8 cellular contexts compared by ENCODE assay signal in genomic region chr21:36385909-36386642, GRCh38. TPM values are rescaled to one million over a fixed set of nuclear protein-coding genes. Genes with fewer than 3 reads are reported as not detected.
A peak's percentile ranks its signal among the peaks of the same experiment; 100 is the strongest.
DNase-seq lines count a peak whose midpoint lies in the region; ATAC-seq and TF ChIP-seq lines count a peak whose summit lies in the region.

No MANE protein-coding gene starts in this region.

- in situ Hi-C loops in KBM-7 (cut with MboI; ENCODE audit: low pct_unique_long_range_greater_than_20kb, low sequenced_read_pairs), result no loop called here

- no peaks in the 10 kb centered on the region for H3K36me3 ChIP-seq in naive thymus-derived CD4-positive, alpha-beta T cell (ENCODE audit: control insufficient read depth in 2 of 3, insufficient read depth in 3 of 3, low read length in 3 of 3)

- no peaks in the 10 kb centered on the region for H3K27me3 Mint-ChIP-seq in chondrocyte (ENCODE audit: low read depth)
- H3K27me3 Mint-ChIP-seq in naive thymus-derived CD4-positive, alpha-beta T cell, result no peaks in the 10 kb centered on the region

- no peaks in the 10 kb centered on the region for H3K9me3 ChIP-seq in naive thymus-derived CD4-positive, alpha-beta T cell (ENCODE audit: control insufficient read depth in 2 of 3, low read length in 3 of 3)

- no peak overlapping the region for H3K27ac Mint-ChIP-seq in chondrocyte (ENCODE audit: unreplicated experiment)
- H3K27ac Mint-ChIP-seq in naive thymus-derived CD4-positive, alpha-beta T cell, result peak overlapping the region in 8 of 9 donors; percentile 7 to 83 (median 56)

- ATAC-seq in naive thymus-derived CD4-positive, alpha-beta T cell, result no peak
- ATAC-seq in HG03135 (IDR thresholded peaks at IDR 0.05; ENCODE audit: unreplicated experiment) (no peak), GM21367 (IDR thresholded peaks at IDR 0.05; ENCODE audit: unreplicated experiment) (no peak)

- H3K4me1 ChIP-seq in naive thymus-derived CD4-positive, alpha-beta T cell (ENCODE audit: control insufficient read depth in 2 of 2, insufficient read depth in 2 of 2, low read length in 2 of 2), result peaks cover 0 to 4% of the 10 kb centered on the region in 2 donors

- H3K36me3 Mint-ChIP-seq in chondrocyte (ENCODE audit: low read depth), result peaks cover 4% of the 10 kb centered on the region
- H3K36me3 Mint-ChIP-seq in naive thymus-derived CD4-positive, alpha-beta T cell, result peaks cover 0 to 7% (median 0%) of the 10 kb centered on the region in 5 donors

- peak overlapping the region; percentile 68 for H3K4me3 Mint-ChIP-seq in chondrocyte (ENCODE audit: unreplicated experiment)
- peak overlapping the region; percentile 70 to 89 (median 85) for H3K4me3 Mint-ChIP-seq in naive thymus-derived CD4-positive, alpha-beta T cell

- POLR2A ChIA-PET in naive thymus-derived CD4-positive, alpha-beta T cell (lab: Charles Lee), result interaction anchor here (0.7 to 1.5 kb wide), 3 partner anchors 9 to 1172 kb away, joined by 3 to 4 read pairs (median 4); partner anchors contain the start of gene MORC3

- DNase-seq in EH (ENCODE audit: low read depth) (peak; percentile 32), KBM-7 (peak; percentile 37), chondrocyte (ENCODE audit: low spot score) (no peak), UCSD-AML1 (lab: John Stamatoyannopoulos, UW; ENCODE audit: unreplicated experiment) (no peak), COLO668 (lab: John Stamatoyannopoulos, UW; ENCODE audit: unreplicated experiment) (no peak)
- DNase-seq in naive thymus-derived CD4-positive, alpha-beta T cell, result peak in 1 of 9 donors; percentile 11

- CTCF ChIA-PET in naive thymus-derived CD4-positive, alpha-beta T cell (lab: Charles Lee), result no interaction called here

- H3K9me3 Mint-ChIP-seq in chondrocyte (ENCODE audit: low read depth), result no peaks in the 10 kb centered on the region
- no peaks in the 10 kb centered on the region for H3K9me3 Mint-ChIP-seq in naive thymus-derived CD4-positive, alpha-beta T cell

- TF ChIP-seq CTCF in chondrocyte (IDR thresholded peaks at IDR 0.05), result no peak

- intact Hi-C loops in naive thymus-derived CD4-positive, alpha-beta T cell (cut with micrococcal nuclease), result loop anchor here (1.0 to 5.0 kb wide), 6 partner anchors 66 to 1769 kb away; partner anchors contain the start of genes DOP1B (in 2 of the 2), MORC3 (in 2 of the 2), SETD4 (in 2 of the 2) and RCAN1 (in 1 of the 2)

- H3K27me3 ChIP-seq in naive thymus-derived CD4-positive, alpha-beta T cell (ENCODE audit: control insufficient read depth in 2 of 2, insufficient read depth in 2 of 2, low read length in 2 of 2), result no peaks in the 10 kb centered on the region

- peak overlapping the region; percentile 77 for H3K4me3 ChIP-seq in naive thymus-derived CD4-positive, alpha-beta T cell (ENCODE audit: low read length)

- peak overlapping the region; percentile 68 for H3K27ac ChIP-seq in naive thymus-derived CD4-positive, alpha-beta T cell (ENCODE audit: low read depth, low read length)

- H3K4me1 Mint-ChIP-seq in chondrocyte (ENCODE audit: low read depth), result peaks cover 13% of the 10 kb centered on the region
- peaks cover 4 to 30% (median 6%) of the 10 kb centered on the region in 7 donors for H3K4me1 Mint-ChIP-seq in naive thymus-derived CD4-positive, alpha-beta T cell

RNA-seq across cellular contexts. Expression of gene CHAF1B, which starts 0.9 kb away (rescaled TPM):
- 2.6 to 7.9 TPM (median 3.6 TPM) in 3 replicates for total RNA-seq in chondrocyte
- 10 to 100 TPM in 1 of 5 experiments, 1 to 10 TPM in 4; 1.5 to 21.4 (median 4.0) TPM for total RNA-seq in naive thymus-derived CD4-positive, alpha-beta T cell
- polyA plus RNA-seq in naive thymus-derived CD4-positive, alpha-beta T cell, result 1 to 10 TPM in 1 of 2 donors, under 1 TPM in 1; 0.61 to 1.9 TPM

Comparison
In these comparisons a context has a peak if more than half of its experiments do, and no peak if none do; other contexts are left out.
1. DNase-seq: peak in EH (single experiment) and KBM-7 (single experiment); none in chondrocyte (single experiment), UCSD-AML1 (single experiment) and COLO668 (single experiment).